In genomic region chr19:10230904-10231623, GRCh38 we compare ENCODE assay signal across 8 cellular contexts. TPM values are rescaled to one million over a fixed set of nuclear protein-coding genes. Genes with fewer than 3 reads are reported as not detected.
DNase-seq lines count a peak whose midpoint lies in the region; ATAC-seq and TF ChIP-seq lines count a peak whose summit lies in the region.

S1PR2 (minus strand) TSS chr19:10231331; CDS start chr19:10224905, 6,426 bp downstream.

- no peaks in the 10 kb centered on the region for H4K20me1 ChIP-seq in hepatocyte (ENCODE audit: insufficient read depth, poor library complexity, severe bottlenecking)

- peak within 1 kb of the TSS; percentile 86 for H2AFZ ChIP-seq in hepatocyte

- H3K27me3 ChIP-seq in hepatocyte (no peaks in the 10 kb centered on the region), gastrocnemius medialis (peaks cover 8 to 25% (median 19%) of the 10 kb centered on the region in 3 donors)

- peak within 1 kb of the TSS; percentile 98 for H3K27ac ChIP-seq in hepatocyte
- peak within 1 kb of the TSS; percentile 70 to 84 (median 79) for H3K27ac ChIP-seq in gastrocnemius medialis

- in situ Hi-C loops in gastrocnemius medialis (cut with MboI; ENCODE audit: low sequenced_read_pairs in 4 of 4): loop anchor here in 2 of 4 donors (25.0 kb wide), 1 partner anchor 294 kb away; the partner anchor contains the start of gene OLFM2 (in 2 of the 2)

- intact Hi-C loops in gastrocnemius medialis (cut with DNase I; ENCODE audit: low total_unique reads): no loop called here

- under 1% methylated on average over 34 of the region's 71 CpGs for WGBS in hepatocyte (ENCODE audit: low lambda C conversion rate, missing lambda C conversion rate)

- H3K4me3 ChIP-seq in NB4 (ENCODE audit: low read depth, low read length) (peak within 1 kb of the TSS; percentile 59), hepatocyte (peak within 1 kb of the TSS; percentile 92), gastrocnemius medialis (peak within 1 kb of the TSS; percentile 69 to 87 (median 76))

- H3K36me3 ChIP-seq in hepatocyte (replicated peaks; ENCODE audit: insufficient read depth, low read depth) (no peaks in the 10 kb centered on the region), gastrocnemius medialis (no peaks in the 10 kb centered on the region)

- TF ChIP-seq POLR2A in NB4 (IDR thresholded peaks at IDR 0.05; ENCODE audit: extremely low read depth, insufficient read length) (peak; percentile 84), gastrocnemius medialis (IDR thresholded peaks at IDR 0.05) (peak in 1 of 2 donors; percentile 6)

- H3K9me2 ChIP-seq in hepatocyte (replicated peaks; ENCODE audit: insufficient read depth): no peaks in the 10 kb centered on the region

- H3K9me3 ChIP-seq in hepatocyte (ENCODE audit: low read depth): no peaks in the 10 kb centered on the region
- H3K9me3 ChIP-seq in gastrocnemius medialis: no peaks in the 10 kb centered on the region

- DNase-seq in CD1c-positive myeloid dendritic cell (ENCODE audit: extremely low spot score) (peak; percentile 75), NB4 (ENCODE audit: low read depth) (peak; percentile 92), T-helper 9 cell (peak; percentile 82), astrocyte of the hippocampus (ENCODE audit: low read depth, low spot score) (peak; percentile 83), hepatocyte (ENCODE audit: low spot score) (peak; percentile 94), gastrocnemius medialis (peak; percentile 20 to 38), SHP77 treated with DMSO at 0.1 percent for 48 hours (lab: John Stamatoyannopoulos, UW) (no peak)

- H3K4me1 ChIP-seq in hepatocyte (ENCODE audit: insufficient read depth): peaks cover 10% of the 10 kb centered on the region
- H3K4me1 ChIP-seq in gastrocnemius medialis: peaks cover 3 to 13% of the 10 kb centered on the region in 2 donors

- peak; percentile 8 for TF ChIP-seq CTCF in NB4 (IDR thresholded peaks at IDR 0.05; ENCODE audit: low read depth, low read length)
- TF ChIP-seq CTCF in hepatocyte (IDR thresholded peaks at IDR 0.05; ENCODE audit: poor library complexity): no peak
- no peak for TF ChIP-seq CTCF in gastrocnemius medialis (IDR thresholded peaks at IDR 0.05 in 4 of 5, conservative IDR thresholded peaks at IDR 0.05 in 1 of 5)

- H3K79me2 ChIP-seq in hepatocyte: peaks cover 42% of the 10 kb centered on the region

- ATAC-seq in GM21619 (IDR thresholded peaks at IDR 0.05; ENCODE audit: unreplicated experiment) (peak; percentile 28), gastrocnemius medialis (peak in 1 of 2 donors; percentile 25)

- peak within 1 kb of the TSS; percentile 86 for H3K4me2 ChIP-seq in hepatocyte

RNA-seq across cellular contexts. Expression of gene S1PR2, which starts in this region (rescaled TPM):
- 14.9 and 16.1 TPM in 2 replicates for total RNA-seq in hepatocyte
- 8.6 and 11.4 TPM in 2 replicates for polyA plus RNA-seq in hepatocyte
- total RNA-seq in gastrocnemius medialis: 1 to 10 TPM in 2 of 4 donors, under 1 TPM in 2; 0.56 to 2.2 (median 1.1) TPM
